Comparison of ENCODE assay signal across 7 cellular contexts in genomic region chr18:4374564-4374963, GRCh38.
"Had no signal": no experiment of that assay in that cellular context is flagged by ENCODE, and none has a peak within 500 bp of the region (broad histone marks: within the 10 kb centered on the region; RNA-seq: fewer than 3 reads in every experiment).

No MANE protein-coding gene starts in this region.

- FAIRE-seq: G401.6, GM12891, GM12892, GM18507, GM19239 had no signal

- DNase-seq: GDM1, GF-D8 had no signal
